In genomic region chr15:66161108-66161507, GRCh38 we compare ENCODE assay signal across 13 cellular contexts.
DNase-seq lines count a peak whose midpoint lies in the region; ATAC-seq and TF ChIP-seq lines count a peak whose summit lies in the region.
"Had no signal": no experiment of that assay in that cellular context is flagged by ENCODE, and none has a peak within 500 bp of the region (broad histone marks: within the 10 kb centered on the region; RNA-seq: fewer than 3 reads in every experiment).

No MANE protein-coding gene starts in this region.

- H3K36me3 ChIP-seq in DND-41 (ENCODE audit: insufficient read depth, low read length) (no peaks in the 10 kb centered on the region), HEK293 (ENCODE audit: control insufficient read depth in 2 of 2, insufficient read depth in 1 of 2, low read length in 2 of 2) (no peaks in the 10 kb centered on the region)
- H3K36me3 ChIP-seq: BLaER1 treated with 17β-estradiol and CSF1 and Interleukin-3, amounts not matched to agents 10 nM and 100 nM had no signal

- no peaks in the 10 kb centered on the region for H3K4me1 ChIP-seq in DND-41 (ENCODE audit: insufficient read depth, low read length)
- H3K4me1 ChIP-seq in HEK293 (ENCODE audit: control insufficient read depth, insufficient read depth, low read length) = no peaks in the 10 kb centered on the region

- TF ChIP-seq CTCF in DND-41 (IDR thresholded peaks at IDR 0.05; ENCODE audit: borderline replicate concordance, extremely low read depth, low read length, poor library complexity, severe bottlenecking) (no peak), HEK293 (tag by site-specific recombination; IDR thresholded peaks at IDR 0.05) (no peak)

- CTCF ChIA-PET in HEK293 (lab: Yijun Ruan, JAX) = interaction anchor here (1.1 kb wide), 1 partner anchor 30 kb away, joined by 3 read pairs; no protein-coding TSS in a partner anchor

- no peaks in the 10 kb centered on the region; the same call in 1 of the 2 replicates for H4K20me1 ChIP-seq in DND-41 (ENCODE audit: insufficient read depth, low read length)
- H4K20me1 ChIP-seq: BLaER1 treated with 17β-estradiol and CSF1 and Interleukin-3, amounts not matched to agents 10 nM and 100 nM had no signal

- H3K79me2 ChIP-seq in DND-41 (ENCODE audit: insufficient read depth, low read length) = no peaks in the 10 kb centered on the region

- H3K27me3 ChIP-seq in DND-41 (ENCODE audit: insufficient read depth, low read length, poor library complexity) = no peaks in the 10 kb centered on the region
- H3K27me3 ChIP-seq: BLaER1 treated with 17β-estradiol and CSF1 and Interleukin-3, amounts not matched to agents 10 nM and 100 nM had no signal

- no peak overlapping the region for H2AFZ ChIP-seq in DND-41 (ENCODE audit: low read depth, low read length)
- H2AFZ ChIP-seq: GM23248 had no signal

- POLR2A ChIA-PET in HEK293 (lab: Yijun Ruan, JAX) = no interaction called here

- H3K4me3 ChIP-seq in DND-41 (ENCODE audit: low read depth in 1 of 2, low read length in 2 of 2) (no peak overlapping the region), HEK293 (ENCODE audit: low read depth, low read length) (no peak overlapping the region)
- H3K4me3 ChIP-seq: BLaER1 treated with 17β-estradiol and CSF1 and Interleukin-3, amounts not matched to agents 10 nM and 100 nM; GM12878; GM23248 had no signal

- H3K27ac ChIP-seq in DND-41 (ENCODE audit: low read length) (no peak overlapping the region), HEK293 (ENCODE audit: extremely low read depth, low read depth, low read length) (no peak overlapping the region)
- H3K27ac ChIP-seq: BLaER1 treated with 17β-estradiol and CSF1 and Interleukin-3, amounts not matched to agents 10 nM and 100 nM; GM23248 had no signal

- ATAC-seq in DND-41 (ENCODE audit: insufficient read depth, low read depth) = peak; percentile 37; the same call in 1 of the 3 replicates
- no peak for ATAC-seq in GM21717 (IDR thresholded peaks at IDR 0.05; ENCODE audit: unreplicated experiment)
- no peak for ATAC-seq in GM21447 (IDR thresholded peaks at IDR 0.05; ENCODE audit: unreplicated experiment)
- ATAC-seq: HCT116 had no signal

- DNase-seq in DND-41 (peak; percentile 10), NCI-H69 (lab: John Stamatoyannopoulos, UW) (peak; percentile 55), left kidney (ENCODE audit: low read depth, low spot score) (peak; percentile 73), kidney tubule cell (ENCODE audit: low spot score) (no peak)
- DNase-seq: ACHN, DMS53, GM23248 had no signal

- H3K4me2 ChIP-seq in DND-41 (ENCODE audit: insufficient read depth, low read length) = no peak overlapping the region
- H3K4me2 ChIP-seq: BLaER1 treated with 17β-estradiol and CSF1 and Interleukin-3, amounts not matched to agents 10 nM and 100 nM had no signal

- H3K9me3 ChIP-seq in DND-41 (ENCODE audit: insufficient read depth, low read length, severe bottlenecking) = no peaks in the 10 kb centered on the region
- no peaks in the 10 kb centered on the region for H3K9me3 ChIP-seq in HEK293 (ENCODE audit: control insufficient read depth, insufficient read depth, low read depth, low read length)
- H3K9me3 ChIP-seq: BLaER1 treated with 17β-estradiol and CSF1 and Interleukin-3, amounts not matched to agents 10 nM and 100 nM had no signal

- H3K9ac ChIP-seq in DND-41 (ENCODE audit: low read depth, low read length) = no peak overlapping the region
- H3K9ac ChIP-seq: BLaER1 treated with 17β-estradiol and CSF1 and Interleukin-3, amounts not matched to agents 10 nM and 100 nM; GM23248 had no signal

TF ChIP-seq in HEK293, 187 proteins besides CTCF, POLR2A, EP300 and RAD21:
- TF ChIP-seq ZBTB48 (tag by site-specific recombination; IDR thresholded peaks at IDR 0.05) = peak; percentile 54; the same call in 1 of the 2 replicates
- TF ChIP-seq ZNF654 (tag by site-specific recombination; IDR thresholded peaks at IDR 0.05; ENCODE audit: low read depth) = no peak
- no peak for TF ChIP-seq ZNF416 (tag by site-specific recombination; IDR thresholded peaks at IDR 0.05)
- peak; percentile 41; the same call in 1 of the 2 replicates for TF ChIP-seq ZFHX2 (tag by site-specific recombination; conservative IDR thresholded peaks at IDR 0.05)
- TF ChIP-seq, protein P1, sequence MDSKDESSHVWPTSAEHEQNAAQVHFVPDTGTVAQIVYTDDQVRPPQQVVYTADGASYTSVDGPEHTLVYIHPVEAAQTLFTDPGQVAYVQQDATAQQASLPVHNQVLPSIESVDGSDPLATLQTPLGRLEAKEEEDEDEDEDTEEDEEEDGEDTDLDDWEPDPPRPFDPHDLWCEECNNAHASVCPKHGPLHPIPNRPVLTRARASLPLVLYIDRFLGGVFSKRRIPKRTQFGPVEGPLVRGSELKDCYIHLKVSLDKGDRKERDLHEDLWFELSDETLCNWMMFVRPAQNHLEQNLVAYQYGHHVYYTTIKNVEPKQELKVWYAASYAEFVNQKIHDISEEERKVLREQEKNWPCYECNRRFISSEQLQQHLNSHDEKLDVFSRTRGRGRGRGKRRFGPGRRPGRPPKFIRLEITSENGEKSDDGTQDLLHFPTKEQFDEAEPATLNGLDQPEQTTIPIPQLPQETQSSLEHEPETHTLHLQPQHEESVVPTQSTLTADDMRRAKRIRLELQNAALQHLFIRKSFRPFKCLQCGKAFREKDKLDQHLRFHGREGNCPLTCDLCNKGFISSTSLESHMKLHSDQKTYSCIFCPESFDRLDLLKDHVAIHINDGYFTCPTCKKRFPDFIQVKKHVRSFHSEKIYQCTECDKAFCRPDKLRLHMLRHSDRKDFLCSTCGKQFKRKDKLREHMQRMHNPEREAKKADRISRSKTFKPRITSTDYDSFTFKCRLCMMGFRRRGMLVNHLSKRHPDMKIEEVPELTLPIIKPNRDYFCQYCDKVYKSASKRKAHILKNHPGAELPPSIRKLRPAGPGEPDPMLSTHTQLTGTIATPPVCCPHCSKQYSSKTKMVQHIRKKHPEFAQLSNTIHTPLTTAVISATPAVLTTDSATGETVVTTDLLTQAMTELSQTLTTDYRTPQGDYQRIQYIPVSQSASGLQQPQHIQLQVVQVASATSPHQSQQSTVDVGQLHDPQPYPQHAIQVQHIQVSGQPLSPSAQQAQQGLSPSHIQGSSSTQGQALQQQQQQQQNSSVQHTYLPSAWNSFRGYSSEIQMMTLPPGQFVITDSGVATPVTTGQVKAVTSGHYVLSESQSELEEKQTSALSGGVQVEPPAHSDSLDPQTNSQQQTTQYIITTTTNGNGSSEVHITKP (tag by site-specific recombination; IDR thresholded peaks at IDR 0.05) = peak; percentile 30; the same call in 1 of the 2 replicates
- TF ChIP-seq HOXA7 (CRISPR knock-in tag; IDR thresholded peaks at IDR 0.05; ENCODE audit: borderline replicate concordance) = no peak
- TF ChIP-seq ZBTB21 (tag by site-specific recombination; IDR thresholded peaks at IDR 0.05) = no peak
- no peak for TF ChIP-seq ZFP37 (tag by site-specific recombination; IDR thresholded peaks at IDR 0.05)
- no peak for TF ChIP-seq GFI1B (tag by site-specific recombination; IDR thresholded peaks at IDR 0.05)
- 0 out of 2 replicates have a peak, but pooled peaks have one; percentile 34 for TF ChIP-seq ZBTB17 (tag by site-specific recombination; IDR thresholded peaks at IDR 0.05)
- no peak for TF ChIP-seq ZNF23 (tag by site-specific recombination; IDR thresholded peaks at IDR 0.05; ENCODE audit: borderline replicate concordance)
